ENCODE assay signal across 1 cellular context in the genomic region with DNA sequence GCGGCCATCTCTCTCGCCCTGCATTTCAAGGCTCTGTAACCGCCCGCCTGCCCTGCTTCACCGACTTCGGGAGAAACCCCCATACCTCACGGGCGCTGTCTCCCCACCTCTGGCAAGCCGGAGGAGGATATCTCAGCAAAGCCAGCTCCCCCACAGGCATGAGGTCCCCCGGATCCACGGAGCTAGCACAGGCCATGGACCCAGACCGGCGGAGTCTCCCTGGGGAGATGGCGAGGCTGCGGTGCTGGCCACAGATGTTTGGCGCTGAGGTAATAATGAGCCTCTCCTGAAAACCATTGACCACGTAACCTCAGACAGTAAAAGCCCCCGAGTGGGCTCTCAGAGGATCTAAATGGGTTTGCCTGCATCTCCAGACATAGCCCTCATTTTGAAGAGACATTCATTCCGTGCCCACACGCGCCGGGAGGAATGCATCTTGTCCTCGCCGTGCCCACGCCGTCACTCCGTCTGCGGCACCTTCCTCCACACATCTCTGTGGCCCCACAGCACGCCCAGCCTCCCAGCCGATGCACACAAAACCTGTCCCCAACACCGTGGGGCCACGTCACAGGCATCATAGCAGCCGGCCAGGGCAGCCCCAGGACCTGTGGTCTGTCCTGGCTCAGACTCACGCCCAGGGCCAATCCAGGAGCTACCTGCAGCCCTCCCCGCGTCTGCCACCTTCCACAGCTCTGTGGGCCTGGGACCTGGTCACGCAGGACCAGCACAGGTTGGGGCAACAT.
TF ChIP-seq lines count a peak whose summit lies in the region.

No MANE protein-coding gene starts in this region.

TF ChIP-seq in IMR-90, 13 proteins besides CTCF, POLR2A, EP300 and RAD21:
- TF ChIP-seq RCOR1 (IDR thresholded peaks at IDR 0.05; ENCODE audit: insufficient replicate concordance, low read length) (no peak), MXI1 (IDR thresholded peaks at IDR 0.05; ENCODE audit: borderline replicate concordance, low read depth, low read length) (no peak), NFE2L2 (IDR thresholded peaks at IDR 0.05; ENCODE audit: low read depth, low read length) (no peak), BHLHE40 (IDR thresholded peaks at IDR 0.05; ENCODE audit: low read depth, low read length) (no peak), MAFK (IDR thresholded peaks at IDR 0.05; ENCODE audit: low read depth, low read length) (no peak), CHD1 (IDR thresholded peaks at IDR 0.05; ENCODE audit: low read depth, low read length) (no peak), CEBPB (IDR thresholded peaks at IDR 0.05; ENCODE audit: low read depth, low read length) (no peak), FOS (IDR thresholded peaks at IDR 0.05; ENCODE audit: low read depth, low read length) (no peak), SMC3 (IDR thresholded peaks at IDR 0.05; ENCODE audit: low read depth, low read length) (no peak), RFX5 (IDR thresholded peaks at IDR 0.05; ENCODE audit: low read depth, low read length) (no peak), MAZ (IDR thresholded peaks at IDR 0.05; ENCODE audit: borderline replicate concordance, low read depth, low read length) (no peak)
- TF ChIP-seq, protein P1, sequence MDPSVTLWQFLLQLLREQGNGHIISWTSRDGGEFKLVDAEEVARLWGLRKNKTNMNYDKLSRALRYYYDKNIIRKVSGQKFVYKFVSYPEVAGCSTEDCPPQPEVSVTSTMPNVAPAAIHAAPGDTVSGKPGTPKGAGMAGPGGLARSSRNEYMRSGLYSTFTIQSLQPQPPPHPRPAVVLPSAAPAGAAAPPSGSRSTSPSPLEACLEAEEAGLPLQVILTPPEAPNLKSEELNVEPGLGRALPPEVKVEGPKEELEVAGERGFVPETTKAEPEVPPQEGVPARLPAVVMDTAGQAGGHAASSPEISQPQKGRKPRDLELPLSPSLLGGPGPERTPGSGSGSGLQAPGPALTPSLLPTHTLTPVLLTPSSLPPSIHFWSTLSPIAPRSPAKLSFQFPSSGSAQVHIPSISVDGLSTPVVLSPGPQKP (IDR thresholded peaks at IDR 0.05; ENCODE audit: borderline replicate concordance, low read depth, low read length) = no peak
- TF ChIP-seq, protein P2, sequence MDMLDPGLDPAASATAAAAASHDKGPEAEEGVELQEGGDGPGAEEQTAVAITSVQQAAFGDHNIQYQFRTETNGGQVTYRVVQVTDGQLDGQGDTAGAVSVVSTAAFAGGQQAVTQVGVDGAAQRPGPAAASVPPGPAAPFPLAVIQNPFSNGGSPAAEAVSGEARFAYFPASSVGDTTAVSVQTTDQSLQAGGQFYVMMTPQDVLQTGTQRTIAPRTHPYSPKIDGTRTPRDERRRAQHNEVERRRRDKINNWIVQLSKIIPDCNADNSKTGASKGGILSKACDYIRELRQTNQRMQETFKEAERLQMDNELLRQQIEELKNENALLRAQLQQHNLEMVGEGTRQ (IDR thresholded peaks at IDR 0.05; ENCODE audit: low read depth, low read length) = no peak
TF ChIP-seq in IMR-90: peak in this region for 0.
